ENCODE assay signal across 21 cellular contexts in genomic region chr17:47212458-47212857, GRCh38. TPM values are rescaled to one million over a fixed set of nuclear protein-coding genes. Genes with fewer than 3 reads are reported as not detected.
DNase-seq lines count a peak whose midpoint lies in the region; ATAC-seq and TF ChIP-seq lines count a peak whose summit lies in the region.
"Had no signal": no experiment of that assay in that cellular context is flagged by ENCODE, and none has a peak within 500 bp of the region (broad histone marks: within the 10 kb centered on the region; RNA-seq: fewer than 3 reads in every experiment).

No MANE protein-coding gene starts in this region.

- no peaks in the 10 kb centered on the region for H3K27me3 ChIP-seq in cardiac muscle cell
- no peaks in the 10 kb centered on the region for H3K27me3 ChIP-seq in KMS-11 (ENCODE audit: insufficient read depth, low read depth)
- no peaks in the 10 kb centered on the region for H3K27me3 ChIP-seq in ovary

- TF ChIP-seq POLR2A in ovary (IDR thresholded peaks at IDR 0.05) = no peak

- H3K9me3 ChIP-seq in cardiac muscle cell (ENCODE audit: low read depth) = no peaks in the 10 kb centered on the region
- H3K9me3 ChIP-seq in SK-N-MC (ENCODE audit: low read depth, low read length) = no peaks in the 10 kb centered on the region
- no peaks in the 10 kb centered on the region for H3K9me3 ChIP-seq in ovary

- peak overlapping the region; percentile 27 for H3K27ac Mint-ChIP-seq in stimulated activated naive B cell treated with anti-CD40 and anti-IgM and Interleukin-4, amounts not matched to agents 10 μg/mL and 1 μg/mL and 100 μg/mL, for 72 hours
- H3K27ac Mint-ChIP-seq: CD14-positive monocyte had no signal

- no peak for TF ChIP-seq EP300 in ovary (IDR thresholded peaks at IDR 0.05)

- peaks cover 26 to 33% of the 10 kb centered on the region in 2 donors for H3K4me1 Mint-ChIP-seq in stimulated activated naive B cell treated with anti-CD40 and anti-IgM and Interleukin-4, amounts not matched to agents 10 μg/mL and 1 μg/mL and 100 μg/mL, for 72 hours

- 72 to 75% (median 73%) methylated on average over 2 of the region's 2 CpGs for WGBS in ovary, 3 donors

- DNase-seq in cardiac muscle cell (ENCODE audit: low read depth in 1 of 2, low spot score in 1 of 2) (peak in 1 of 2 donors; percentile 25), cardiac septum (ENCODE audit: low spot score) (no peak), SK-N-MC (ENCODE audit: low read depth, low spot score) (no peak), ovary (no peak), NOMO-1 treated with dmso at 0.1 percent for 144 hours (lab: John Stamatoyannopoulos, UW; ENCODE audit: unreplicated experiment) (no peak)
- DNase-seq in stimulated activated naive B cell treated with anti-CD40 and anti-IgM and Interleukin-4, amounts not matched to agents 10 μg/mL and 1 μg/mL and 100 μg/mL, for 72 hours = no peak
- DNase-seq: DMS79 treated with DMSO at 0.1 percent for 48 hours, H7, KBM-7, NCI-H1694, NCI-H2081 treated with DMSO at 0.1 percent for 48 hours, NCI-H2171 treated with DMSO at 0.1 percent for 48 hours, NCI-H446, NCI-H526, SIG-M5, T-helper 1 cell had no signal

- H3K9ac ChIP-seq in KMS-11 = no peak overlapping the region
- no peak overlapping the region for H3K9ac ChIP-seq in SK-N-MC (ENCODE audit: insufficient read length)

- H3K36me3 ChIP-seq in cardiac muscle cell (peaks cover 50% of the 10 kb centered on the region), KMS-11 (ENCODE audit: insufficient read depth) (no peaks in the 10 kb centered on the region), SK-N-MC (ENCODE audit: insufficient read depth, low read length) (no peaks in the 10 kb centered on the region), ovary (no peaks in the 10 kb centered on the region)

- H3K36me3 Mint-ChIP-seq in stimulated activated naive B cell treated with anti-CD40 and anti-IgM and Interleukin-4, amounts not matched to agents 10 μg/mL and 1 μg/mL and 100 μg/mL, for 72 hours = no peaks in the 10 kb centered on the region
- H3K36me3 Mint-ChIP-seq: CD14-positive monocyte had no signal

- peaks cover 45% of the 10 kb centered on the region for H3K4me1 ChIP-seq in cardiac muscle cell (ENCODE audit: low read depth)
- peaks cover 20% of the 10 kb centered on the region for H3K4me1 ChIP-seq in KMS-11 (ENCODE audit: low read depth, poor library complexity, severe bottlenecking)
- H3K4me1 ChIP-seq in ovary (ENCODE audit: insufficient read depth) = no peaks in the 10 kb centered on the region

- no peak overlapping the region for H3K4me2 ChIP-seq in KMS-11

- no peaks in the 10 kb centered on the region for H3K27me3 Mint-ChIP-seq in stimulated activated naive B cell treated with anti-CD40 and anti-IgM and Interleukin-4, amounts not matched to agents 10 μg/mL and 1 μg/mL and 100 μg/mL, for 72 hours

- H3K4me3 ChIP-seq in cardiac muscle cell (peak overlapping the region; percentile 82), KMS-11 (IDR thresholded peaks at IDR 0.05; ENCODE audit: insufficient read depth, low read depth, low read length) (no peak overlapping the region), SK-N-MC (no peak overlapping the region), ovary (no peak overlapping the region)

- H2AFZ ChIP-seq in KMS-11 (ENCODE audit: low read depth) = peak overlapping the region; percentile 11; the same call in 1 of the 2 replicates

- intact Hi-C loops in cardiac septum (cut with DNase I) = no loop called here
- intact Hi-C loops in ovary (cut with DNase I) = no loop called here

- no peaks in the 10 kb centered on the region for H3K9me3 Mint-ChIP-seq in stimulated activated naive B cell treated with anti-CD40 and anti-IgM and Interleukin-4, amounts not matched to agents 10 μg/mL and 1 μg/mL and 100 μg/mL, for 72 hours

- no peaks in the 10 kb centered on the region for H3K79me2 ChIP-seq in KMS-11 (ENCODE audit: insufficient read depth, low read depth)

- ATAC-seq in stimulated activated naive B cell treated with anti-CD40 and anti-IgM and Interleukin-4, amounts not matched to agents 10 μg/mL and 1 μg/mL and 100 μg/mL, for 72 hours (replicated peaks) = no peak
- ATAC-seq in esophagus mucosa = no peak

- peak overlapping the region; percentile 100 for H3K27ac ChIP-seq in cardiac muscle cell
- H3K27ac ChIP-seq in KMS-11 = no peak overlapping the region
- H3K27ac ChIP-seq in SK-N-MC = peak overlapping the region; percentile 3; the same call in 1 of the 2 replicates
- H3K27ac ChIP-seq in ovary = no peak overlapping the region
- H3K27ac ChIP-seq: RWPE1 had no signal

- no peaks in the 10 kb centered on the region for H4K20me1 ChIP-seq in KMS-11 (ENCODE audit: insufficient read depth)

- TF ChIP-seq CTCF in cardiac muscle cell (IDR thresholded peaks at IDR 0.05; ENCODE audit: low read depth, low read length) (no peak), KMS-11 (conservative IDR thresholded peaks at IDR 0.05; ENCODE audit: low read depth, low read length) (no peak), ovary (IDR thresholded peaks at IDR 0.05) (no peak)

- no peak overlapping the region for H3K4me3 Mint-ChIP-seq in stimulated activated naive B cell treated with anti-CD40 and anti-IgM and Interleukin-4, amounts not matched to agents 10 μg/mL and 1 μg/mL and 100 μg/mL, for 72 hours

RNA-seq across cellular contexts. Expression of gene MYL4, which starts 3.3 kb away (rescaled TPM):
- total RNA-seq in cardiac muscle cell = 2,925 and 5,217 TPM in 2 replicates
- polyA plus RNA-seq in cardiac muscle cell = 3,500 and 5,148 TPM in 2 replicates
- 113 TPM for total RNA-seq in cardiac septum
- total RNA-seq in ovary = under 1 TPM in 2 of 7 donors, not detected in 5; 0.33 to 0.79 TPM
- under 1 TPM; 0.28 to 0.41 TPM for polyA plus RNA-seq in ovary
- not detected for total RNA-seq in esophagus mucosa
- total RNA-seq: A172, H7 had no signal
- polyA plus RNA-seq: CD14-positive monocyte had no signal

RNA-seq across cellular contexts. Expression of gene CDC27, which starts 23.4 kb away (rescaled TPM):
- total RNA-seq in cardiac muscle cell (54.5 and 85.4 TPM in 2 replicates), cardiac septum (81.2 TPM), ovary (10 to 100 TPM; 29.8 to 76.8 (median 64.6) TPM), esophagus mucosa (50.6 TPM)
- polyA plus RNA-seq in cardiac muscle cell (52.9 and 68.8 TPM in 2 replicates), ovary (10 to 100 TPM; 20.5 to 37.8 TPM)

RNA-seq across cellular contexts. Expression of gene ITGB3, which starts 41.2 kb away (rescaled TPM):
- 11.8 and 20.0 TPM in 2 replicates for total RNA-seq in cardiac muscle cell
- 4.6 and 6.9 TPM in 2 replicates for polyA plus RNA-seq in cardiac muscle cell
- total RNA-seq in cardiac septum = 5.7 TPM
- total RNA-seq in ovary = 1 to 10 TPM; 1.7 to 7.7 (median 2.9) TPM
- 1 to 10 TPM; 2.8 to 9.4 TPM for polyA plus RNA-seq in ovary
- total RNA-seq in esophagus mucosa = 1.7 TPM
- total RNA-seq: A172 had no signal

Comparison
In these comparisons a context has a peak if more than half of its experiments do, and no peak if none do; other contexts are left out.
1. H3K27ac ChIP-seq: peak in cardiac muscle cell (single experiment) and SK-N-MC (single experiment); none in KMS-11 (single experiment) and ovary (0 of 2).
2. RNA of gene MYL4, which starts 3.3 kb away (total RNA-seq): 2,925 to 5,217 TPM in cardiac muscle cell and 113 TPM in cardiac septum (single experiment); 0.33 to 0.79 TPM in ovary and not detected in esophagus mucosa (single experiment); every median in the first group is over 10 times any median in the second.